8 cellular contexts compared by ENCODE assay signal in genomic region chr5:59320420-59320819, GRCh38.
"Had no signal": no experiment of that assay in that cellular context is flagged by ENCODE, and none has a peak within 500 bp of the region (broad histone marks: within the 10 kb centered on the region; RNA-seq: fewer than 3 reads in every experiment).

No MANE protein-coding gene starts in this region.

- DNase-seq: GM23248, GOT3, H7, HFFc6, IMR-90 had no signal

- FAIRE-seq: HTR-8/SVneo, K562 had no signal

- H3K9me3 ChIP-seq: HAP-1 had no signal

- H3K27ac Mint-ChIP-seq: HFFc6 had no signal

- H3K27ac ChIP-seq: GM23248 had no signal

- H3K4me3 Mint-ChIP-seq: HFFc6 had no signal

- H3K4me3 ChIP-seq: GM23248, HAP-1, K562 had no signal

- H3K36me3 ChIP-seq: HAP-1 had no signal

- H3K9me3 Mint-ChIP-seq: HFFc6 had no signal
